ENCODE assay signal across 15 cellular contexts in genomic region chr1:10620776-10621175, GRCh38.
"Had no signal": no experiment of that assay in that cellular context is flagged by ENCODE, and none has a peak within 500 bp of the region (broad histone marks: within the 10 kb centered on the region; RNA-seq: fewer than 3 reads in every experiment).

No MANE protein-coding gene starts in this region.

- H3K27ac ChIP-seq: parathyroid adenoma, tibial artery had no signal

- H3K4me3 ChIP-seq: tibial artery had no signal

- H3K9me3 ChIP-seq: tibial artery had no signal

- DNase-seq: activated CD4-positive, alpha-beta T cell treated with anti-CD3 and anti-CD28 coated beads, Interleukin-2, amount 10 ng/mL, durations not matched to agents 7 days and 5 days; activated CD8-positive, alpha-beta T cell treated with anti-CD3 and anti-CD28 coated beads, Interleukin-2, amount 10 ng/mL, durations not matched to agents 7 days and 5 days; activated naive CD4-positive, alpha-beta T cell treated with Interleukin-2 at 50 U/mL for 16 hours; activated naive CD8-positive, alpha-beta T cell treated with anti-CD3 and anti-CD28 coated beads for 36 hours; central memory CD4-positive, alpha-beta T cell; effector memory CD4-positive, alpha-beta T cell; left cardiac atrium; mesenchymal stem cell; stimulated activated CD4-positive, alpha-beta T cell treated with anti-CD3 and anti-CD28 coated beads, Interleukin-4, amount 100 ng/mL, for 24 hours; stimulated activated naive CD8-positive, alpha-beta T cell treated with anti-CD3 and anti-CD28 coated beads, Interleukin-15, Interleukin-2, amounts not matched to agents 100 U/mL and 50 U/mL, for 24 hours; T-helper 2 cell had no signal

- H3K36me3 Mint-ChIP-seq: activated naive CD8-positive, alpha-beta T cell treated with anti-CD3 and anti-CD28 coated beads for 36 hours had no signal

- H3K4me1 Mint-ChIP-seq: activated CD4-positive, alpha-beta T cell treated with anti-CD3 and anti-CD28 coated beads, Interleukin-2, amount 10 ng/mL, durations not matched to agents 7 days and 5 days; activated naive CD8-positive, alpha-beta T cell treated with anti-CD3 and anti-CD28 coated beads for 36 hours; activated T-helper 17 cell treated with anti-CD3 and anti-CD28 coated beads, Interleukin-2, amount 50 U/mL, for 72 hours had no signal

- H3K9me3 Mint-ChIP-seq: activated CD4-positive, alpha-beta T cell treated with anti-CD3 and anti-CD28 coated beads, Interleukin-2, amount 10 ng/mL, durations not matched to agents 7 days and 5 days; activated naive CD8-positive, alpha-beta T cell treated with anti-CD3 and anti-CD28 coated beads for 36 hours; activated T-helper 17 cell treated with anti-CD3 and anti-CD28 coated beads, Interleukin-2, amount 50 U/mL, for 72 hours; nephron had no signal

- H3K27ac Mint-ChIP-seq: activated CD4-positive, alpha-beta T cell treated with anti-CD3 and anti-CD28 coated beads, Interleukin-2, amount 10 ng/mL, durations not matched to agents 7 days and 5 days; activated CD8-positive, alpha-beta T cell treated with anti-CD3 and anti-CD28 coated beads, Interleukin-2, amount 10 ng/mL, durations not matched to agents 7 days and 5 days; activated naive CD8-positive, alpha-beta T cell treated with anti-CD3 and anti-CD28 coated beads for 36 hours; activated T-helper 17 cell treated with anti-CD3 and anti-CD28 coated beads, Interleukin-2, amount 50 U/mL, for 72 hours; nephron had no signal

- H3K27me3 Mint-ChIP-seq: activated CD4-positive, alpha-beta T cell treated with anti-CD3 and anti-CD28 coated beads, Interleukin-2, amount 10 ng/mL, durations not matched to agents 7 days and 5 days; activated naive CD8-positive, alpha-beta T cell treated with anti-CD3 and anti-CD28 coated beads for 36 hours; activated T-helper 17 cell treated with anti-CD3 and anti-CD28 coated beads, Interleukin-2, amount 50 U/mL, for 72 hours had no signal

- H3K4me3 Mint-ChIP-seq: activated CD4-positive, alpha-beta T cell treated with anti-CD3 and anti-CD28 coated beads, Interleukin-2, amount 10 ng/mL, durations not matched to agents 7 days and 5 days; activated CD8-positive, alpha-beta T cell treated with anti-CD3 and anti-CD28 coated beads, Interleukin-2, amount 10 ng/mL, durations not matched to agents 7 days and 5 days; activated naive CD8-positive, alpha-beta T cell treated with anti-CD3 and anti-CD28 coated beads for 36 hours; activated T-helper 17 cell treated with anti-CD3 and anti-CD28 coated beads, Interleukin-2, amount 50 U/mL, for 72 hours; nephron had no signal

- H3K4me1 ChIP-seq: parathyroid adenoma, tibial artery had no signal

- H3K27me3 ChIP-seq: tibial artery had no signal
